Comparison of ENCODE assay signal across 24 cellular contexts in genomic region chr22:44304906-44305305, GRCh38. TPM values are rescaled to one million over a fixed set of nuclear protein-coding genes. Genes with fewer than 3 reads are reported as not detected.
DNase-seq lines count a peak whose midpoint lies in the region; ATAC-seq, FAIRE-seq and TF ChIP-seq lines count a peak whose summit lies in the region.
"Had no signal": no experiment of that assay in that cellular context is flagged by ENCODE, and none has a peak within 500 bp of the region (broad histone marks: within the 10 kb centered on the region; RNA-seq: fewer than 3 reads in every experiment).

No MANE protein-coding gene starts in this region.

- 82% methylated on average over 2 of the region's 2 CpGs for WGBS in A549 (ENCODE audit: missing lambda C conversion rate)
- 94% methylated on average over 2 of the region's 2 CpGs for whole genome bisulfite sequencing in esophagus muscularis mucosa
- 86% methylated on average over 2 of the region's 2 CpGs for WGBS in mesenchymal stem cell

- H2AFZ ChIP-seq in osteoblast (ENCODE audit: low read length) (no peak overlapping the region), mesenchymal stem cell (ENCODE audit: low read depth, low read length) (no peak overlapping the region)

- H3K4me3 ChIP-seq in A549 (no peak overlapping the region), esophagus muscularis mucosa (no peak overlapping the region), osteoblast (ENCODE audit: insufficient read depth, low read length) (no peak overlapping the region), stomach smooth muscle (ENCODE audit: low read length in 2 of 2) (no peak overlapping the region), mesenchymal stem cell (ENCODE audit: insufficient read depth in 1 of 2, low read depth in 1 of 2, low read length in 2 of 2) (no peak overlapping the region)
- H3K4me3 ChIP-seq: BLaER1 had no signal

- H3K27me3 ChIP-seq in esophagus muscularis mucosa, result no peaks in the 10 kb centered on the region
- H3K27me3 ChIP-seq in osteoblast (ENCODE audit: insufficient read depth, low read length), result no peaks in the 10 kb centered on the region
- no peaks in the 10 kb centered on the region for H3K27me3 ChIP-seq in stomach smooth muscle (ENCODE audit: control insufficient read depth in 1 of 2, insufficient read depth in 2 of 2, low read length in 2 of 2)
- peaks cover 7 to 18% of the 10 kb centered on the region in 2 experiments for H3K27me3 ChIP-seq in mesenchymal stem cell (ENCODE audit: control insufficient read depth in 1 of 2, insufficient read depth in 1 of 2, low read length in 2 of 2)

- H3K9ac ChIP-seq in stomach smooth muscle (ENCODE audit: low read length in 2 of 2) (peak overlapping the region; percentile 36 to 44), mesenchymal stem cell (ENCODE audit: low read length) (no peak overlapping the region)
- H3K9ac ChIP-seq: BLaER1 had no signal

- H2BK5ac ChIP-seq in mesenchymal stem cell (ENCODE audit: low read depth, low read length, poor library complexity, severe bottlenecking), result no peak overlapping the region

- no peak overlapping the region for H3K4me3 Mint-ChIP-seq in natural killer cell treated with Interleukin-12 subunit alpha and Interleukin-12 subunit beta and Interleukin-15 and Interleukin-18, amount 100 ng/mL, for 72 hours
- H3K4me3 Mint-ChIP-seq: CD4-positive, CD25-positive, alpha-beta regulatory T cell; IgD-negative memory B cell had no signal

- peaks cover 0 to 3% of the 10 kb centered on the region in 2 donors for H3K4me1 Mint-ChIP-seq in natural killer cell treated with Interleukin-12 subunit alpha and Interleukin-12 subunit beta and Interleukin-15 and Interleukin-18, amount 100 ng/mL, for 72 hours (ENCODE audit: low read depth in 2 of 2)
- H3K4me1 Mint-ChIP-seq: CD4-positive, CD25-positive, alpha-beta regulatory T cell had no signal

- no peak overlapping the region for H3K18ac ChIP-seq in mesenchymal stem cell (ENCODE audit: low read depth in 1 of 2, low read length in 2 of 2)

- H3K4me2 ChIP-seq in A549 (no peak overlapping the region), osteoblast (ENCODE audit: insufficient read depth, low read length) (no peak overlapping the region), mesenchymal stem cell (ENCODE audit: low read length, poor library complexity, severe bottlenecking) (no peak overlapping the region)
- H3K4me2 ChIP-seq: BLaER1 had no signal

- no peak overlapping the region for H2BK15ac ChIP-seq in mesenchymal stem cell (ENCODE audit: low read depth, poor library complexity, severe bottlenecking)

- FAIRE-seq in A549 (lab: Jason Lieb, UNC), result no peak
- FAIRE-seq: GM12892, H54 had no signal

- TF ChIP-seq POLR2A in A549 (IDR thresholded peaks at IDR 0.05; ENCODE audit: low read length), result no peak
- TF ChIP-seq POLR2A in esophagus muscularis mucosa (IDR thresholded peaks at IDR 0.05; ENCODE audit: low read depth), result no peak

- CTCF ChIA-PET in A549 (lab: Yijun Ruan, JAX), result interaction anchor here (0.9 kb wide), 1 partner anchor 188 kb away, joined by 4 read pairs; no protein-coding TSS in a partner anchor

- POLR2A ChIA-PET in A549 (lab: Yijun Ruan, JAX), result no interaction called here

- ATAC-seq in A549, result no peak
- no peak for ATAC-seq in natural killer cell treated with Interleukin-12 subunit alpha and Interleukin-12 subunit beta and Interleukin-15 and Interleukin-18, amount 100 ng/mL, for 72 hours

- no peaks in the 10 kb centered on the region for H3K36me3 Mint-ChIP-seq in natural killer cell treated with Interleukin-12 subunit alpha and Interleukin-12 subunit beta and Interleukin-15 and Interleukin-18, amount 100 ng/mL, for 72 hours
- H3K36me3 Mint-ChIP-seq: CD4-positive, CD25-positive, alpha-beta regulatory T cell had no signal

- no peak overlapping the region for H2BK120ac ChIP-seq in mesenchymal stem cell (ENCODE audit: low read depth, low read length)

- H3K4me1 ChIP-seq in A549 (peaks cover 14% of the 10 kb centered on the region), esophagus muscularis mucosa (peaks cover 15 to 59% (median 53%) of the 10 kb centered on the region in 4 donors), osteoblast (ENCODE audit: insufficient read depth, low read length) (peaks cover 28% of the 10 kb centered on the region), stomach smooth muscle (ENCODE audit: control insufficient read depth, insufficient read depth, low read length) (peaks cover 63% of the 10 kb centered on the region), mesenchymal stem cell (ENCODE audit: control insufficient read depth, insufficient read depth, low read depth, low read length) (peaks cover 18% of the 10 kb centered on the region)
- H3K4me1 ChIP-seq: BLaER1 had no signal

- DNase-seq in A549 (ENCODE audit: low read depth in 1 of 2, low spot score in 1 of 2) (no peak), esophagus muscularis mucosa (ENCODE audit: extremely low spot score) (no peak), osteoblast (ENCODE audit: insufficient read length, low spot score, missing footprints) (no peak), dermis blood vessel endothelial cell (no peak), activated T-cell treated with anti-CD3 and anti-CD28 coated beads for 4 hours (no peak), mesenchymal stem cell (no peak)
- no peak for DNase-seq in natural killer cell treated with Interleukin-12 subunit alpha and Interleukin-12 subunit beta and Interleukin-15 and Interleukin-18, amount 100 ng/mL, for 72 hours (ENCODE audit: low spot score)
- DNase-seq: CD4-positive, CD25-positive, alpha-beta regulatory T cell; DMS153; DND-41; NCI-H1048; NCI-H1417; NCI-H1694; NCI-H2029 treated with DMSO at 0.1 percent for 48 hours; NCI-H2227 treated with DMSO at 0.1 percent for 48 hours; NCI-H69; SHP77 treated with DMSO at 0.1 percent for 48 hours had no signal

- TF ChIP-seq EP300 in A549 (IDR thresholded peaks at IDR 0.05) (no peak), esophagus muscularis mucosa (IDR thresholded peaks at IDR 0.05) (no peak)

- H3K27ac ChIP-seq in A549, result no peak overlapping the region
- H3K27ac ChIP-seq in esophagus muscularis mucosa (replicated peaks in 1 of 4), result peak overlapping the region; percentile 79 to 89 (median 84)
- H3K27ac ChIP-seq in osteoblast (ENCODE audit: low read depth, low read length), result peak overlapping the region; percentile 48
- H3K27ac ChIP-seq in stomach smooth muscle (ENCODE audit: low read length), result peak overlapping the region; percentile 90
- no peak overlapping the region for H3K27ac ChIP-seq in mesenchymal stem cell (ENCODE audit: low read length, poor library complexity, severe bottlenecking)
- H3K27ac ChIP-seq: 22Rv1, BLaER1, HL-60 had no signal

- H2AK5ac ChIP-seq in mesenchymal stem cell (ENCODE audit: low read length, severe bottlenecking), result no peak overlapping the region

- H3K9me3 ChIP-seq in A549, result no peaks in the 10 kb centered on the region
- H3K9me3 ChIP-seq in esophagus muscularis mucosa, result no peaks in the 10 kb centered on the region
- H3K9me3 ChIP-seq in osteoblast (ENCODE audit: low read depth, low read length), result no peaks in the 10 kb centered on the region
- H3K9me3 ChIP-seq in stomach smooth muscle (ENCODE audit: control insufficient read depth in 2 of 2, low read length in 2 of 2), result no peaks in the 10 kb centered on the region
- no peaks in the 10 kb centered on the region for H3K9me3 ChIP-seq in mesenchymal stem cell (ENCODE audit: control insufficient read depth, low read length)
- H3K9me3 ChIP-seq: BLaER1 had no signal

- no peak overlapping the region for H2BK12ac ChIP-seq in mesenchymal stem cell (ENCODE audit: low read length in 2 of 2)

- no peak overlapping the region for H3K27ac Mint-ChIP-seq in natural killer cell treated with Interleukin-12 subunit alpha and Interleukin-12 subunit beta and Interleukin-15 and Interleukin-18, amount 100 ng/mL, for 72 hours
- H3K27ac Mint-ChIP-seq: CD4-positive, CD25-positive, alpha-beta regulatory T cell had no signal

- H3K36me3 ChIP-seq in esophagus muscularis mucosa, result no peaks in the 10 kb centered on the region
- H3K36me3 ChIP-seq in osteoblast (ENCODE audit: insufficient read depth, low read length), result no peaks in the 10 kb centered on the region
- H3K36me3 ChIP-seq in stomach smooth muscle (ENCODE audit: control insufficient read depth in 2 of 2, insufficient read depth in 2 of 2, low read length in 2 of 2), result no peaks in the 10 kb centered on the region
- no peaks in the 10 kb centered on the region for H3K36me3 ChIP-seq in mesenchymal stem cell (ENCODE audit: control insufficient read depth in 1 of 2, insufficient read depth in 2 of 2, low read depth in 1 of 2, low read length in 2 of 2)
- H3K36me3 ChIP-seq: BLaER1 had no signal

- H3K9me3 Mint-ChIP-seq in natural killer cell treated with Interleukin-12 subunit alpha and Interleukin-12 subunit beta and Interleukin-15 and Interleukin-18, amount 100 ng/mL, for 72 hours, result no peaks in the 10 kb centered on the region
- H3K9me3 Mint-ChIP-seq: CD4-positive, CD25-positive, alpha-beta regulatory T cell; IgD-negative memory B cell had no signal

- TF ChIP-seq CTCF in A549 (IDR thresholded peaks at IDR 0.05), result no peak
- no peak for TF ChIP-seq CTCF in esophagus muscularis mucosa (IDR thresholded peaks at IDR 0.05)
- TF ChIP-seq CTCF in osteoblast (IDR thresholded peaks at IDR 0.05; ENCODE audit: extremely low read depth, low read depth, low read length), result no peak

- no peak overlapping the region for H3K4ac ChIP-seq in mesenchymal stem cell (ENCODE audit: low read depth in 1 of 2, low read length in 2 of 2)

- no peaks in the 10 kb centered on the region for H3K79me1 ChIP-seq in mesenchymal stem cell (replicated peaks; ENCODE audit: low read length, poor library complexity, severe bottlenecking)

- H3K23ac ChIP-seq in mesenchymal stem cell (ENCODE audit: low read length in 2 of 2), result no peak overlapping the region

- peaks cover 14% of the 10 kb centered on the region for H3K79me2 ChIP-seq in osteoblast (ENCODE audit: insufficient read depth, low read length)

- H4K91ac ChIP-seq in mesenchymal stem cell (ENCODE audit: low read length), result no peak overlapping the region

- no peak for TF ChIP-seq RAD21 in A549 (conservative IDR thresholded peaks at IDR 0.05 in 1 of 2, IDR thresholded peaks at IDR 0.05 in 1 of 2)

- H4K8ac ChIP-seq in mesenchymal stem cell (ENCODE audit: low read length), result no peak overlapping the region

- peaks cover 3% of the 10 kb centered on the region for H4K20me1 ChIP-seq in osteoblast (ENCODE audit: insufficient read depth, low read length)
- H4K20me1 ChIP-seq: BLaER1 had no signal

- intact Hi-C loops in esophagus muscularis mucosa (cut with DNase I), result no loop called here

- H3K27me3 Mint-ChIP-seq in natural killer cell treated with Interleukin-12 subunit alpha and Interleukin-12 subunit beta and Interleukin-15 and Interleukin-18, amount 100 ng/mL, for 72 hours, result peaks cover 3 to 5% of the 10 kb centered on the region in 2 donors
- H3K27me3 Mint-ChIP-seq: CD4-positive, CD25-positive, alpha-beta regulatory T cell had no signal

- no peak overlapping the region for H3K14ac ChIP-seq in mesenchymal stem cell (ENCODE audit: low read length in 2 of 2)

RNA-seq across cellular contexts. Expression of gene SHISAL1, which starts 7.8 kb away (rescaled TPM):
- 0.61 and 0.79 TPM in 2 replicates for polyA plus RNA-seq in A549 (2011; rRNA removed)
- 0.56 and 0.80 TPM in 2 replicates for polyA plus RNA-seq in A549 (2012; cell fraction: cytosol; rRNA removed)
- polyA plus RNA-seq in A549 (2012; cell fraction: nucleus; rRNA removed), result 0.74 and 0.80 TPM in 2 replicates
- 1.9 to 2.4 TPM (median 2.2 TPM) in 3 replicates for polyA plus RNA-seq in A549 (2017; fragmentation: RNase III; extraction: RNeasy Plus Mini Kit Qiagen cat#74134 plus additional on column Dnase treatment)
- polyA minus RNA-seq in A549 (2011; rRNA and poly(A)+ RNA removed), result 1.3 and 1.4 TPM in 2 replicates
- 10 to 100 TPM in 3 of 4 donors, 1 to 10 TPM in 1; 6.6 to 20.4 (median 12.4) TPM for total RNA-seq in esophagus muscularis mucosa
- 52.5 and 57.2 TPM in 2 replicates for total RNA-seq in osteoblast
- not detected in 2 replicates for total RNA-seq in dermis blood vessel endothelial cell
- polyA plus RNA-seq in mesenchymal stem cell (2013, experiment 1 of 2), result 1.9 TPM
- polyA plus RNA-seq in mesenchymal stem cell (2013, experiment 2 of 2), result 1.9 TPM
- not detected for total RNA-seq in natural killer cell treated with Interleukin-12 subunit alpha and Interleukin-12 subunit beta and Interleukin-15 and Interleukin-18, amount 100 ng/mL, for 72 hours
- total RNA-seq: CD4-positive, CD25-positive, alpha-beta regulatory T cell had no signal
- polyA plus RNA-seq: CD4-positive, CD25-positive, alpha-beta regulatory T cell; IgD-negative memory B cell had no signal

Comparison
In these comparisons a context has a peak if more than half of its experiments do, and no peak if none do; other contexts are left out.
1. H3K27ac ChIP-seq: peak in esophagus muscularis mucosa (4 of 4), osteoblast (single experiment) and stomach smooth muscle (single experiment); none in A549 (0 of 2) and mesenchymal stem cell (single experiment).